Comparison of ENCODE assay signal across 14 cellular contexts in the genomic region with DNA sequence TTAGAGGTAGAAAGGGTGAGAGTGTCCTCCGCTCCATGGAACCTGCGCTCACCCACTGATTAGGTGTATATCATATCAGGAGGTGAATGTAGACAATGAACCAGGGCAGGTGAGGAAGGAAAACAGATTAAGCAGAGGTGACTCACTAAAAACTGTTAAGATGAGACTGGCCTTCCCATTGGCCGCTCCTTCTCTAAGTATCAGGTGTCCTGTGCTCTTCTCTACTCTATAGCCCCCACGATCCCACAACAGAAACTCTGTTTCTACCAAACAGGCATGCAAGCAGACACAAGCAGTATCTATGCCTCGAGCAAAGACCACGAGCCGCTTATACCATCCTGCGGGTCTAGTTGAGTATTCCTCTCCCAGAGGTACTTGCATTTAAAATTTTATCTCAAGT.
"Had no signal": no experiment of that assay in that cellular context is flagged by ENCODE, and none has a peak within 500 bp of the region (broad histone marks: within the 10 kb centered on the region; RNA-seq: fewer than 3 reads in every experiment).

No MANE protein-coding gene starts in this region.

- H3K27me3 Mint-ChIP-seq: progenitor cell of endocrine pancreas had no signal

- ATAC-seq: heart left ventricle, left colon, natural killer cell, pancreas, right cardiac atrium had no signal

- H3K9me3 Mint-ChIP-seq: natural killer cell, neural progenitor cell had no signal

- DNase-seq: effector memory CD4-positive, alpha-beta T cell; heart left ventricle; hippocampal formation; immature natural killer cell; left colon; natural killer cell; nucleus accumbens; pancreas; right cardiac atrium; small intestine; stimulated activated CD4-positive, alpha-beta T cell treated with anti-CD3 and anti-CD28 coated beads, Interleukin-12 subunit alpha, Interleukin-12 subunit beta, amount 100 ng/mL, for 4 hours; stimulated activated naive CD4-positive, alpha-beta T cell treated with Interleukin-2 at 50 U/mL for 16 hours had no signal

- H3K36me3 ChIP-seq: heart left ventricle, neural progenitor cell, pancreas had no signal

- H3K4me1 ChIP-seq: neural progenitor cell had no signal

- H3K36me3 Mint-ChIP-seq: immature natural killer cell, natural killer cell, neural progenitor cell had no signal

- H3K4me3 ChIP-seq: heart left ventricle, neural progenitor cell, pancreas had no signal

- H3K4me3 Mint-ChIP-seq: immature natural killer cell, natural killer cell, neural progenitor cell had no signal

- H3K27ac Mint-ChIP-seq: immature natural killer cell, natural killer cell, neural progenitor cell, progenitor cell of endocrine pancreas had no signal

- H3K4me1 Mint-ChIP-seq: immature natural killer cell, natural killer cell had no signal

- H3K9me3 ChIP-seq: heart left ventricle, pancreas had no signal

- H3K27me3 ChIP-seq: heart left ventricle, neural progenitor cell, pancreas had no signal

- H3K27ac ChIP-seq: heart left ventricle, neural progenitor cell, pancreas had no signal
